ENCODE assay signal across 2 cellular contexts in the genomic region with DNA sequence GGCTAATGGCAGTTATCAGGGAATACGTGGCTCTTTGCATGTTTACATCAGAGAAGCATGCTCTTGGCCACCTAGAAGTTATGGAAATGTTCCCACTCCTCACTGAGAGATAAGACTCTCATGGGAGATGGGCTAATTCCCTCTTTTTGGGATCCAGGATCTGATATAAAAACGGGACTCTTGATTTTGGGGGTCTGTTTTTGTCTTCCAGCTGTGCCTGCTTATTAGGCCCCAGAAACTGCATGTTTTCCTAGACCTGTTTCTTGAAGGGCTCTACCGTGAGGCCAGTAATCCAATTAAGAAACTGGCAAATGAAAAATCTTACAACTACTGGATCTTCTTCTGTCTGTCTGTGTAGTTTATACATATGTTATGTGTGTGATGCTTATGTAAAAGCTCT.
TF ChIP-seq lines count a peak whose summit lies in the region.

No MANE protein-coding gene starts in this region.

TF ChIP-seq in HCT116, 20 proteins besides CTCF, POLR2A, EP300 and RAD21:
- peak; percentile 76 for TF ChIP-seq CBX3 (IDR thresholded peaks at IDR 0.05; ENCODE audit: low read depth)
- no peak for TF ChIP-seq EZH2 (IDR thresholded peaks at IDR 0.05)

TF ChIP-seq in GM12878, 131 proteins besides CTCF, POLR2A, EP300 and RAD21:
- TF ChIP-seq CBX5 (IDR thresholded peaks at IDR 0.05; ENCODE audit: low read depth): peak; percentile 72; the same call in 1 of the 2 replicates
- TF ChIP-seq, protein P1, sequence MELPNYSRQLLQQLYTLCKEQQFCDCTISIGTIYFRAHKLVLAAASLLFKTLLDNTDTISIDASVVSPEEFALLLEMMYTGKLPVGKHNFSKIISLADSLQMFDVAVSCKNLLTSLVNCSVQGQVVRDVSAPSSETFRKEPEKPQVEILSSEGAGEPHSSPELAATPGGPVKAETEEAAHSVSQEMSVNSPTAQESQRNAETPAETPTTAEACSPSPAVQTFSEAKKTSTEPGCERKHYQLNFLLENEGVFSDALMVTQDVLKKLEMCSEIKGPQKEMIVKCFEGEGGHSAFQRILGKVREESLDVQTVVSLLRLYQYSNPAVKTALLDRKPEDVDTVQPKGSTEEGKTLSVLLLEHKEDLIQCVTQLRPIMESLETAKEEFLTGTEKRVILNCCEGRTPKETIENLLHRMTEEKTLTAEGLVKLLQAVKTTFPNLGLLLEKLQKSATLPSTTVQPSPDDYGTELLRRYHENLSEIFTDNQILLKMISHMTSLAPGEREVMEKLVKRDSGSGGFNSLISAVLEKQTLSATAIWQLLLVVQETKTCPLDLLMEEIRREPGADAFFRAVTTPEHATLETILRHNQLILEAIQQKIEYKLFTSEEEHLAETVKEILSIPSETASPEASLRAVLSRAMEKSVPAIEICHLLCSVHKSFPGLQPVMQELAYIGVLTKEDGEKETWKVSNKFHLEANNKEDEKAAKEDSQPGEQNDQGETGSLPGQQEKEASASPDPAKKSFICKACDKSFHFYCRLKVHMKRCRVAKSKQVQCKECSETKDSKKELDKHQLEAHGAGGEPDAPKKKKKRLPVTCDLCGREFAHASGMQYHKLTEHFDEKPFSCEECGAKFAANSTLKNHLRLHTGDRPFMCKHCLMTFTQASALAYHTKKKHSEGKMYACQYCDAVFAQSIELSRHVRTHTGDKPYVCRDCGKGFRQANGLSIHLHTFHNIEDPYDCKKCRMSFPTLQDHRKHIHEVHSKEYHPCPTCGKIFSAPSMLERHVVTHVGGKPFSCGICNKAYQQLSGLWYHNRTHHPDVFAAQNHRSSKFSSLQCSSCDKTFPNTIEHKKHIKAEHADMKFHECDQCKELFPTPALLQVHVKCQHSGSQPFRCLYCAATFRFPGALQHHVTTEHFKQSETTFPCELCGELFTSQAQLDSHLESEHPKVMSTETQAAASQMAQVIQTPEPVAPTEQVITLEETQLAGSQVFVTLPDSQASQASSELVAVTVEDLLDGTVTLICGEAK (IDR thresholded peaks at IDR 0.05; ENCODE audit: borderline replicate concordance): no peak
